Comparison of ENCODE assay signal across 35 cellular contexts in the genomic region with DNA sequence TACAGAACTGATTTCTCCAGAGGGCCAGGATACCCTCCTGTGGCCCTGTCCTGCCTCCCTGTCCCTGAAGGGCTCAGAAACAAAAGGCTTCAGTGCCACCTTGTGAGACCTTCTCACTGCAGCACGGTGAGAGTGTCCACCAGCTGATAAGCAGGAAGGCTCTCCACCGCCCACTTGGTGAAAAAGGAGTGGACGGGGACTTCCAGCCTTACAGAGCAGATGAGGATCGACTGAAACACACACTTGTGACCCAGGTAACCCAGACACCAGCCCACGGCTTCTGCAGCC.
"Had no signal": no experiment of that assay in that cellular context is flagged by ENCODE, and none has a peak within 500 bp of the region (broad histone marks: within the 10 kb centered on the region; RNA-seq: fewer than 3 reads in every experiment).

No MANE protein-coding gene starts in this region.

- DNase-seq: activated B cell treated with CpG ODN at 0.5 μM for 24 hours; activated CD4-positive, alpha-beta memory T cell treated with anti-CD3 and anti-CD28 coated beads for 36 hours; activated CD4-positive, alpha-beta T cell treated with anti-CD3 and anti-CD28 coated beads for 4 hours; activated CD4-positive, alpha-beta T cell treated with anti-CD3 and anti-CD28 coated beads, Interleukin-2, amount 50 U/mL, for 1 hour; activated CD4-positive, CD25-positive, alpha-beta regulatory T cell treated with anti-CD3 and anti-CD28 coated beads, Interleukin-2, amount 50 U/mL, for 72 hours; activated CD8-positive, alpha-beta memory T cell treated with anti-CD3 and anti-CD28 coated beads, Interleukin-2, amount 50 U/mL, for 4 hours; activated gamma-delta T cell treated with Interleukin-2 at 50 U/mL for 16 hours; activated naive CD4-positive, alpha-beta T cell treated with anti-CD3 and anti-CD28 coated beads for 36 hours; activated T-cell treated with anti-CD3 and anti-CD28 coated beads for 4 hours; activated T-cell treated with anti-CD3 and anti-CD28 coated beads, Interleukin-2, amount 50 U/mL, for 4 hours; MM.1S; MV-4-11; NCI-H1092; NCI-H1417; NCI-H146; NCI-H187; NCI-H2081 treated with DMSO at 0.1 percent for 48 hours; NCI-H226; NCI-H446 treated with DMSO at 0.1 percent for 48 hours; NCI-H524; NCI-H69; NCI-H82; NK-92 treated with Interleukin-12 subunit alpha and Interleukin-12 subunit beta, amount 100 ng/mL, for 24 hours; PC-3; RPMI8226; SW 1271; T-helper 1 cell; T-helper 2 cell; T-helper 9 cell had no signal

- ATAC-seq: activated naive CD4-positive, alpha-beta T cell treated with anti-CD3 and anti-CD28 coated beads, Interleukin-2, amount 50 U/mL, for 72 hours; PC-3 had no signal

- H3K4me3 ChIP-seq: adrenal gland, Peyer's patch had no signal

- H3K27me3 ChIP-seq: adrenal gland, Peyer's patch had no signal

- H3K4me1 ChIP-seq: adrenal gland, Peyer's patch had no signal

- H3K9me3 ChIP-seq: adrenal gland, Peyer's patch had no signal

- H3K9ac ChIP-seq: KMS-11 had no signal

- H3K27ac ChIP-seq: adrenal gland, KMS-11, Peyer's patch, VCaP had no signal

- H3K4me2 ChIP-seq: KMS-11 had no signal

- FAIRE-seq: bronchial epithelial cell had no signal

- H3K36me3 ChIP-seq: adrenal gland, Peyer's patch had no signal
